ENCODE assay signal across 8 cellular contexts in the genomic region with DNA sequence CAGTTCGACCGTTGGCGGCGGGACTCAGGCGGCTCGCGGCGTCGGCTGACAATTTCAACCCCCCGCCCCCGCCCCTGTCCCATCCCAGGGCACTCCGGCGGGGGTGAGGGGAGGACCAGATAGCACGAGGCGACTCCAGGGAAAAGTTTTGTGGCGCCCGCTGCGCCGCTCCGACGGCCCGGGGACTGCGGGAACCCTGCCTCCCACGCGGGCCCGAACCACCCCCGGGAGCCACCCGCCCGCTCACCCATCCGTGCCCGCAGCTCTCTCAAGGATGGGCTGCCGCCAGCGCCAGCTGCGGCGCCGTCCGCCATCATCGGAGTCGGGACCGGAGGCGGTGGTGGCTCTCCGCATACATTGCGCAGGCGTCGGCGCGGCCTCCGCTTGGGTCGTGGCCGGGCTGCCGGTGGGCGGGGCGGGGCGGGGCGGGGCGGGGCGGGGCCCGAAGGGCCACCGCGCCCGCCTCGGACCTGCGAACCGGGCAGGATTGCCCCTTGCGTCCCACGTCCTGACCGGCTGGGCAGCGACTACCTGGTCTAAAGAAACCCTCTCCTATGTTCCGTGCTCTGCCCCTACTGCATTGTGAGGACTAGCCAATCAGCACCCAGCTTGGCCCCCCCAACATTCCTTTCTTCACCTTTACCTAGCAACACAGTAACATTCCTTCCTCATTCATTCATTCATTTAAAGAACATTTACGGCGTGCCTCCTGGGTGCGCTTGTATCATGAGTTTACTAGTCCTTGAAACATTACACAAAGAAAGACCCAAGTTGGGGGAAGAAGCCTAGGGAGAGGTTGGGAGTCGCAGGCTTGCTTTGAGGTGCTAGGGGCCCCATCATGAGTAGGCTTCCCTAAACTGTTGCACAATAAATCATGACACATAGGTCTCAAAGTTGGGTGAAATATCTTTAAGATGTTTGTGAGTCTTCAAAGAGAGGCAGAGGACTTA.
A peak's percentile ranks its signal among the peaks of the same experiment; 100 is the strongest.
DNase-seq lines count a peak whose midpoint lies in the region; ATAC-seq and TF ChIP-seq lines count a peak whose summit lies in the region.

A gene with protein sequence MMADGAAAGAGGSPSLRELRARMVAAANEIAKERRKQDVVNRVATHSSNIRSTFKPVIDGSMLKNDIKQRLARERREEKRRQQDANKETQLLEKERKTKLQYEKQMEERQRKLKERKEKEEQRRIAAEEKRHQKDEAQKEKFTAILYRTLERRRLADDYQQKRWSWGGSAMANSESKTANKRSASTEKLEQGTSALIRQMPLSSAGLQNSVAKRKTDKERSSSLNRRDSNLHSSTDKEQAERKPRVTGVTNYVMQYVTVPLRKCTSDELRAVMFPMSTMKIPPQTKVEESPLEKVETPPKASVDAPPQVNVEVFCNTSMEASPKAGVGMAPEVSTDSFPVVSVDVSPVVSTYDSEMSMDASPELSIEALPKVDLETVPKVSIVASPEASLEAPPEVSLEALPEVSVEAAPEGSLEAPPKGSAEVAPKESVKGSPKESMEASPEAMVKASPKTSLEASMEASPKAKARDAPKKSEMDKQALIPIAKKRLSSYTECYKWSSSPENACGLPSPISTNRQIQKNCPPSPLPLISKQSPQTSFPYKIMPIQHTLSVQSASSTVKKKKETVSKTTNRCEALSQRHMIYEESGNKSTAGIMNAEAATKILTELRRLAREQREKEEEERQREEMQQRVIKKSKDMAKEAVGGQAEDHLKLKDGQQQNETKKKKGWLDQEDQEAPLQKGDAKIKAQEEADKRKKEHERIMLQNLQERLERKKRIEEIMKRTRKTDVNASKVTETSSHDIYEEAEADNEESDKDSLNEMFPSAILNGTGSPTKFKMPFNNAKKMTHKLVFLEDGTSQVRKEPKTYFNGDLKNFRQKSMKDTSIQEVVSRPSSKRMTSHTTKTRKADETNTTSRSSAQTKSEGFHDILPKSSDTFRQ (minus strand): TSS at position 359 of the 950 bp plus-strand sequence. CDS start 42 bp downstream, at position 317.

- H3K9me3 ChIP-seq in mucosa of stomach (ENCODE audit: control insufficient read depth, low read length): no peaks in the 10 kb centered on the region

- no peak for TF ChIP-seq CTCF in epithelial cell of esophagus (IDR thresholded peaks at IDR 0.05; ENCODE audit: insufficient read depth, low read depth, low read length, missing control alignments)

- peak; percentile 27 for DNase-seq in NCI-H748 treated with DMSO at 0.1 percent for 48 hours (lab: John Stamatoyannopoulos, UW)
- DNase-seq in activated CD8-positive, alpha-beta memory T cell treated with anti-CD3 and anti-CD28 coated beads, Interleukin-2, amount 50 U/mL, for 1 hour (ENCODE audit: extremely low read depth): peak; percentile 29
- peak; percentile 70 for DNase-seq in epithelial cell of esophagus (ENCODE audit: low read depth)
- DNase-seq in stimulated activated CD8-positive, alpha-beta memory T cell treated with anti-CD3 and anti-CD28 coated beads, Interleukin-7, amount 100 ng/mL, for 4 hours (ENCODE audit: low read depth in 2 of 2): peak; percentile 14 to 69

- peak within 1 kb of the TSS; percentile 39 for H3K9ac ChIP-seq in mucosa of stomach (ENCODE audit: low read length)

- peak; percentile 72 for ATAC-seq in GM18858 (IDR thresholded peaks at IDR 0.05; ENCODE audit: unreplicated experiment)
- peak; percentile 77 for ATAC-seq in HG03064 (IDR thresholded peaks at IDR 0.05; ENCODE audit: low read depth, unreplicated experiment)

- peak within 1 kb of the TSS; percentile 55 for H3K27ac ChIP-seq in ACC112 (ENCODE audit: low read depth, low read length)

- peaks cover 40% of the 10 kb centered on the region for H3K79me2 ChIP-seq in ACC112 (ENCODE audit: control insufficient read depth, insufficient read depth, low read length, unreplicated experiment)

- H3K4me1 ChIP-seq in ACC112 (ENCODE audit: control insufficient read depth, insufficient read depth, low read length, unreplicated experiment) (peaks cover 24% of the 10 kb centered on the region), mucosa of stomach (ENCODE audit: control insufficient read depth, insufficient read depth, low read length) (no peaks in the 10 kb centered on the region)

- H3K36me3 ChIP-seq in ACC112 (ENCODE audit: insufficient read depth, low read length) (no peaks in the 10 kb centered on the region), mucosa of stomach (ENCODE audit: control insufficient read depth, insufficient read depth, low read length) (no peaks in the 10 kb centered on the region)

- H3K4me3 ChIP-seq in ACC112 (ENCODE audit: low read depth, low read length) (peak within 1 kb of the TSS; percentile 93), epithelial cell of esophagus (ENCODE audit: low read length) (peak within 1 kb of the TSS; percentile 49), mucosa of stomach (ENCODE audit: low read length) (no peak within 1 kb of the TSS)

- H3K27me3 ChIP-seq in ACC112 (ENCODE audit: insufficient read depth, low read length) (no peaks in the 10 kb centered on the region), mucosa of stomach (ENCODE audit: control insufficient read depth, insufficient read depth, low read length) (no peaks in the 10 kb centered on the region)

- H2AFZ ChIP-seq in ACC112 (ENCODE audit: low read length, unreplicated experiment): peak within 1 kb of the TSS; percentile 29
